In the genomic region with DNA sequence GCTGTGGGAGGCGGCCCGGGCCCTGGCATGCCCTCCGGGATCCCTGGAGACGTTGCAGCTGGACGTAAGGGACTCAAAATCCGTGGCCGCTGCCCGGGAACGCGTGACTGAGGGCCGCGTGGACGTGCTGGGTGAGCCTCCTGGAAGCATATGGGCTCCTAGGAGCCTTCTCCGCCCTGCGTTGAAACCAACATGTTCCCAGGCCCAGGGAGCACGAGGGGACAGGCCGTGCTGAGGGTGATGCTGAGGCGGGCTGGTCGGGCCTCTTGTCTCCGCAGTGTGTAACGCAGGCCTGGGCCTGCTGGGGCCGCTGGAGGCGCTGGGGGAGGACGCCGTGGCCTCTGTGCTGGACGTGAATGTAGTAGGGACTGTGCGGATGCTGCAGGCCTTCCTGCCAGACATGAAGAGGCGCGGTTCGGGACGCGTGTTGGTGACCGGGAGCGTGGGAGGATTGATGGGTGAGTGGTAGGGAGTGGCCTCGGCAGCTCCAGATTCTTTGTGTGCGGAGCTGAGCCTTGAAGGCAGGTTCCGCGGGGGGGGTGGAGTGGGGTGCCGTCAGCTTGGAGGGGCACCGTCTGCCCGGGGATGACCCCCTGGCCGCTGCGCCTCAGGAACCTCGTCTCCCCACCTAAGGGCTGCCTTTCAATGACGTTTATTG, we compare ENCODE assay signal across 1 cellular context.
TF ChIP-seq lines count a peak whose summit lies in the region.

No MANE protein-coding gene starts in this region.

TF ChIP-seq in H1, 55 proteins besides CTCF, POLR2A, EP300 and RAD21:
- TF ChIP-seq PHF8 (conservative IDR thresholded peaks at IDR 0.05; ENCODE audit: low read depth, low read length) (no peak), JUND (IDR thresholded peaks at IDR 0.05; ENCODE audit: low read length) (no peak), FOSL1 (IDR thresholded peaks at IDR 0.05; ENCODE audit: insufficient read depth, low read depth, low read length) (no peak), CHD1 (IDR thresholded peaks at IDR 0.05; ENCODE audit: low read depth, low read length) (no peak)
- TF ChIP-seq, protein P1, sequence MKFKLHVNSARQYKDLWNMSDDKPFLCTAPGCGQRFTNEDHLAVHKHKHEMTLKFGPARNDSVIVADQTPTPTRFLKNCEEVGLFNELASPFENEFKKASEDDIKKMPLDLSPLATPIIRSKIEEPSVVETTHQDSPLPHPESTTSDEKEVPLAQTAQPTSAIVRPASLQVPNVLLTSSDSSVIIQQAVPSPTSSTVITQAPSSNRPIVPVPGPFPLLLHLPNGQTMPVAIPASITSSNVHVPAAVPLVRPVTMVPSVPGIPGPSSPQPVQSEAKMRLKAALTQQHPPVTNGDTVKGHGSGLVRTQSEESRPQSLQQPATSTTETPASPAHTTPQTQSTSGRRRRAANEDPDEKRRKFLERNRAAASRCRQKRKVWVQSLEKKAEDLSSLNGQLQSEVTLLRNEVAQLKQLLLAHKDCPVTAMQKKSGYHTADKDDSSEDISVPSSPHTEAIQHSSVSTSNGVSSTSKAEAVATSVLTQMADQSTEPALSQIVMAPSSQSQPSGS (IDR thresholded peaks at IDR 0.05; ENCODE audit: low read length) = no peak
- TF ChIP-seq, protein P2, sequence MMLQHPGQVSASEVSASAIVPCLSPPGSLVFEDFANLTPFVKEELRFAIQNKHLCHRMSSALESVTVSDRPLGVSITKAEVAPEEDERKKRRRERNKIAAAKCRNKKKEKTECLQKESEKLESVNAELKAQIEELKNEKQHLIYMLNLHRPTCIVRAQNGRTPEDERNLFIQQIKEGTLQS (IDR thresholded peaks at IDR 0.05; ENCODE audit: insufficient read depth, low read depth, low read length) = no peak
